ENCODE assay signal across 27 cellular contexts in the genomic region with DNA sequence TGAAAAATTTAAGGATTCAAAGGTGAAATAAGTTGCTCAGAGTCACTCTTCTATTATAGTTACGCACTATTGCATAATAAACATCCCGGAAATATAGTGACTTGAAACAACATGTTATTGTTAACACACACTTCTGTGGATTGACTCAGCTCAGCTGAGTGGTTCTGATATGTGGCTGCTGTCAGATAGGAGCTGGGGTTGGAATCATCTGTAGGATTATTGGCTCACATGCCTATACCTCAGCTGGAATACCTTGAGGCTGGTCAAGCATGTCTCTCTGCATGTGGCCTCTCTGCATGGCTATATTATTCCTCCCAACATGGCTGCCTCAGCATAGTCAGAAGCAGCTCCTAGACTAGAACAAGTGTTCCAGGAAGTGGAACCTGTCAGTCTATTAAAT.
A peak's percentile ranks its signal among the peaks of the same experiment; 100 is the strongest.
DNase-seq lines count a peak whose midpoint lies in the region; ATAC-seq and TF ChIP-seq lines count a peak whose summit lies in the region.
"Had no signal": no experiment of that assay in that cellular context is flagged by ENCODE, and none has a peak within 500 bp of the region (broad histone marks: within the 10 kb centered on the region; RNA-seq: fewer than 3 reads in every experiment).

No MANE protein-coding gene starts in this region.

- no peak overlapping the region for H2AK5ac ChIP-seq in IMR-90 (ENCODE audit: low read depth, low read length)

- no peak overlapping the region for H3K9ac ChIP-seq in IMR-90 (ENCODE audit: low read depth, low read length)
- H3K9ac ChIP-seq: SK-N-SH had no signal

- H3K4me1 ChIP-seq in IMR-90 (ENCODE audit: control insufficient read depth, insufficient read depth, low read length): no peaks in the 10 kb centered on the region
- no peaks in the 10 kb centered on the region for H3K4me1 ChIP-seq in stomach
- H3K4me1 ChIP-seq: left lung, pancreas, testis had no signal

- H3K27me3 ChIP-seq in IMR-90 (ENCODE audit: control insufficient read depth, insufficient read depth, low read length) (0 out of 2 replicates have a peak, but pooled peaks cover 2% of the 10 kb centered on the region), stomach (no peaks in the 10 kb centered on the region)
- H3K27me3 ChIP-seq: left lung, pancreas, testis had no signal

- TF ChIP-seq CTCF in IMR-90 (conservative IDR thresholded peaks at IDR 0.05; ENCODE audit: low read depth, low read length) (no peak), stomach (IDR thresholded peaks at IDR 0.05) (no peak)

- in situ Hi-C loops in ACHN (cut with HindIII; ENCODE audit: low pct_ligation_motif_present, low pct_unique_long_range_greater_than_20kb, low sequenced_read_pairs) (no loop called here), IMR-90 (cut with MboI; ENCODE audit: low sequenced_read_pairs) (no loop called here)

- no peak overlapping the region for H4K8ac ChIP-seq in IMR-90 (ENCODE audit: low read depth in 2 of 2, low read length in 2 of 2)

- H3K23ac ChIP-seq in IMR-90 (ENCODE audit: low read depth, low read length): no peak overlapping the region

- H3K56ac ChIP-seq in IMR-90 (ENCODE audit: extremely low read depth, insufficient read depth, low read length): no peak overlapping the region

- H2AK9ac ChIP-seq in IMR-90 (replicated peaks; ENCODE audit: low read depth, low read length, poor library complexity): no peak overlapping the region

- dilution Hi-C loops in IMR-90 (cut with HindIII; ENCODE audit: low sequenced_read_pairs, unreplicated experiment): no loop called here

- BruUV-seq in IMR-90 (replicated peaks; lab: Mats Ljungman, UMichigan): no TSS peak

- no peak for TF ChIP-seq EP300 in stomach (IDR thresholded peaks at IDR 0.05)

- H2BK5ac ChIP-seq in IMR-90 (ENCODE audit: low read depth, low read length, poor library complexity, severe bottlenecking): no peak overlapping the region

- ATAC-seq in IMR-90 (ENCODE audit: low read depth) (peak; percentile 62), GM18502 (IDR thresholded peaks at IDR 0.05; ENCODE audit: poor library complexity, unreplicated experiment) (no peak), HG03460 (IDR thresholded peaks at IDR 0.05; ENCODE audit: unreplicated experiment) (no peak)
- ATAC-seq: HepG2, left lung, pancreas had no signal

- H4K20me1 ChIP-seq in IMR-90 (ENCODE audit: insufficient read depth, low read length): no peaks in the 10 kb centered on the region

- no CpG with 5 or more reads among the region's 2 CpGs for WGBS in IMR-90 (ENCODE audit: extremely low coverage in 2 of 2, insufficient read length in 1 of 2), 2 experiments
- WGBS in stomach, 5 donors: 69 to 90% (median 78%) methylated on average over 2 of the region's 2 CpGs

- no peak overlapping the region for H2BK15ac ChIP-seq in IMR-90 (ENCODE audit: low read depth, low read length)

- DNase-seq in ACHN (peak; percentile 0), IMR-90 (peak; percentile 56), caudate nucleus (lab: John Stamatoyannopoulos, UW) (no peak), iris pigment epithelial cell (ENCODE audit: low read depth) (peak; percentile 25), stomach (no peak)
- DNase-seq in stimulated activated CD4-positive, alpha-beta T cell treated with anti-CD3 and anti-CD28 coated beads, Interleukin-4, amount 100 ng/mL, for 1 hour: no peak
- DNase-seq: activated T-cell treated with anti-CD3 and anti-CD28 coated beads, Interleukin-2, amount 50 U/mL, for 24 hours; AML-193; CD4-positive, CD25-positive, alpha-beta regulatory T cell; cerebellar nuclear complex; EL; hypothalamus; Kasumi-1; left lung; mesendoderm; MV-4-11; NCI-H1694; NCI-H446 treated with DMSO at 0.1 percent for 48 hours; NCI-H82; pancreas; SK-N-SH; small intestine; stimulated activated naive CD4-positive, alpha-beta T cell; testis had no signal

- H4K91ac ChIP-seq in IMR-90 (ENCODE audit: insufficient read depth, low read depth, low read length): no peak overlapping the region

- TF ChIP-seq POLR2A in IMR-90 (IDR thresholded peaks at IDR 0.05; ENCODE audit: low read depth, low read length) (no peak), stomach (IDR thresholded peaks at IDR 0.05) (no peak)

- no peak overlapping the region for H2BK20ac ChIP-seq in IMR-90 (ENCODE audit: low read depth, low read length)

- H3K36me3 ChIP-seq in IMR-90 (ENCODE audit: control insufficient read depth, insufficient read depth, low read length): no peaks in the 10 kb centered on the region
- H3K36me3 ChIP-seq in stomach: no peaks in the 10 kb centered on the region
- H3K36me3 ChIP-seq: left lung, pancreas had no signal

- POLR2A ChIA-PET in IMR-90 (lab: Charles Lee; ENCODE audit: unreplicated experiment): no interaction called here

- H3K27ac ChIP-seq in IMR-90 (ENCODE audit: insufficient read depth, low read length) (no peak overlapping the region), caudate nucleus (ENCODE audit: low read depth, low read length) (peak overlapping the region; percentile 32), stomach (no peak overlapping the region)
- H3K27ac ChIP-seq: left lung, pancreas, testis had no signal

- H3K9me3 ChIP-seq in IMR-90 (ENCODE audit: control insufficient read depth, insufficient read depth, low read length) (no peaks in the 10 kb centered on the region), stomach (no peaks in the 10 kb centered on the region)
- H3K9me3 ChIP-seq: left lung, pancreas, SK-N-SH, testis had no signal

- CTCF ChIA-PET in IMR-90 (lab: Yijun Ruan, JAX): no interaction called here

- no peak overlapping the region for H4K5ac ChIP-seq in IMR-90 (ENCODE audit: low read depth, low read length)

- H3K4ac ChIP-seq in IMR-90 (ENCODE audit: low read depth, low read length): no peak overlapping the region

- no peak overlapping the region for H3K4me2 ChIP-seq in IMR-90 (ENCODE audit: low read depth, low read length)
- H3K4me2 ChIP-seq: SK-N-SH had no signal

- H2BK120ac ChIP-seq in IMR-90 (ENCODE audit: low read depth, low read length): no peak overlapping the region

- no peaks in the 10 kb centered on the region; the same call in 1 of the 2 replicates for H3K9me1 ChIP-seq in IMR-90 (ENCODE audit: insufficient read depth, low read length)

- no peak for TF ChIP-seq RAD21 in IMR-90 (IDR thresholded peaks at IDR 0.05; ENCODE audit: low read length)

- H3K18ac ChIP-seq in IMR-90 (ENCODE audit: low read depth, low read length): no peak overlapping the region

- H3K4me3 ChIP-seq in IMR-90 (ENCODE audit: insufficient read depth, low read depth, low read length): no peak overlapping the region
- no peak overlapping the region for H3K4me3 ChIP-seq in stomach
- H3K4me3 ChIP-seq: left lung, pancreas, testis had no signal

- H3K79me1 ChIP-seq in IMR-90 (ENCODE audit: low read depth in 1 of 2, low read length in 2 of 2): no peaks in the 10 kb centered on the region

- H2AFZ ChIP-seq in IMR-90 (replicated peaks; ENCODE audit: low read length, poor library complexity): no peak overlapping the region

- intact Hi-C loops in IMR-90 (cut with micrococcal nuclease) (no loop called here), stomach (cut with DNase I; ENCODE audit: low total_unique reads) (no loop called here)

- no peak overlapping the region for H3K14ac ChIP-seq in IMR-90 (replicated peaks; ENCODE audit: low read depth, low read length)

TF ChIP-seq in IMR-90, 13 proteins besides CTCF, POLR2A, EP300 and RAD21:
- no peak for TF ChIP-seq RCOR1 (IDR thresholded peaks at IDR 0.05; ENCODE audit: insufficient replicate concordance, low read length)
- TF ChIP-seq, protein P1, sequence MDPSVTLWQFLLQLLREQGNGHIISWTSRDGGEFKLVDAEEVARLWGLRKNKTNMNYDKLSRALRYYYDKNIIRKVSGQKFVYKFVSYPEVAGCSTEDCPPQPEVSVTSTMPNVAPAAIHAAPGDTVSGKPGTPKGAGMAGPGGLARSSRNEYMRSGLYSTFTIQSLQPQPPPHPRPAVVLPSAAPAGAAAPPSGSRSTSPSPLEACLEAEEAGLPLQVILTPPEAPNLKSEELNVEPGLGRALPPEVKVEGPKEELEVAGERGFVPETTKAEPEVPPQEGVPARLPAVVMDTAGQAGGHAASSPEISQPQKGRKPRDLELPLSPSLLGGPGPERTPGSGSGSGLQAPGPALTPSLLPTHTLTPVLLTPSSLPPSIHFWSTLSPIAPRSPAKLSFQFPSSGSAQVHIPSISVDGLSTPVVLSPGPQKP (IDR thresholded peaks at IDR 0.05; ENCODE audit: borderline replicate concordance, low read depth, low read length): no peak
- TF ChIP-seq FOS (IDR thresholded peaks at IDR 0.05; ENCODE audit: low read depth, low read length): no peak
- TF ChIP-seq, protein P2, sequence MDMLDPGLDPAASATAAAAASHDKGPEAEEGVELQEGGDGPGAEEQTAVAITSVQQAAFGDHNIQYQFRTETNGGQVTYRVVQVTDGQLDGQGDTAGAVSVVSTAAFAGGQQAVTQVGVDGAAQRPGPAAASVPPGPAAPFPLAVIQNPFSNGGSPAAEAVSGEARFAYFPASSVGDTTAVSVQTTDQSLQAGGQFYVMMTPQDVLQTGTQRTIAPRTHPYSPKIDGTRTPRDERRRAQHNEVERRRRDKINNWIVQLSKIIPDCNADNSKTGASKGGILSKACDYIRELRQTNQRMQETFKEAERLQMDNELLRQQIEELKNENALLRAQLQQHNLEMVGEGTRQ (IDR thresholded peaks at IDR 0.05; ENCODE audit: low read depth, low read length): no peak
- TF ChIP-seq CEBPB (IDR thresholded peaks at IDR 0.05; ENCODE audit: low read depth, low read length): peak; percentile 79

Comparison
In these comparisons a context has a peak if more than half of its experiments do, and no peak if none do; other contexts are left out.
1. DNase-seq: peak in ACHN (single experiment), IMR-90 (single experiment) and iris pigment epithelial cell (single experiment); none in caudate nucleus (0 of 61), stomach (single experiment) and stimulated activated CD4-positive, alpha-beta T cell treated with anti-CD3 and anti-CD28 coated beads, Interleukin-4, amount 100 ng/mL, for 1 hour (single experiment).